In the genomic region with DNA sequence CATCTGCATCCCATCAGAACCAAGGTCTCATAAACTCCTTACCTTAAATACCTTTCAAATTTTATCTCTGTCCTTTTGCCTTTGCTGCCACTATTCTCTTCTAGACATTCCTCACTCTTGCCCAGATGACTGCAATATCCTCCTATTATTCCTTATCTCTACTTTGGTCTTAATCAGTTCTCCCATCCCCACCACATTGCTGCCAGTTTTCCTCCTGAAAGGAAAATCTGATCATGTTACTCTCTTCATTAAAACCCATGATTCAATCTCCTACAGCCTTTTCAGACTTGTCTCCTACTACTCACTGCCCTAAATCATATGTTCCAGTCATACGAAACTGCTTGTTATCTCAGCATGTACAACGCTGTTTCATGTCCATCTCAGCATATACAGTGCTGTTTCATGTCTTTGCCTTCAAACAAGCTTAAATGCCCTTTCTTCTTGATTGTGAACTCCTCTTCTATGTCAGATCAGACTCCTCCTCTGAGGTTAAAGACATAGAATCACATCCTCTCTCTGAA, we compare ENCODE assay signal across 26 cellular contexts.
"Had no signal": no experiment of that assay in that cellular context is flagged by ENCODE, and none has a peak within 500 bp of the region (broad histone marks: within the 10 kb centered on the region; RNA-seq: fewer than 3 reads in every experiment).

No MANE protein-coding gene starts in this region.

- H3K9me3 Mint-ChIP-seq: activated naive CD8-positive, alpha-beta T cell treated with anti-CD3 and anti-CD28 coated beads, Interleukin-2, amount 10 ng/mL, durations not matched to agents 7 days and 5 days; naive thymus-derived CD8-positive, alpha-beta T cell; neural progenitor cell had no signal

- H2AFZ ChIP-seq: neural progenitor cell had no signal

- H3K4me1 ChIP-seq: esophagus muscularis mucosa, neural progenitor cell, transverse colon had no signal

- H3K27ac Mint-ChIP-seq: activated naive CD8-positive, alpha-beta T cell treated with anti-CD3 and anti-CD28 coated beads, Interleukin-2, amount 10 ng/mL, durations not matched to agents 7 days and 5 days; naive thymus-derived CD8-positive, alpha-beta T cell; neural progenitor cell; T-helper 17 cell had no signal

- H3K27ac ChIP-seq: esophagus muscularis mucosa, neural progenitor cell, testis, transverse colon, WERI-Rb-1 had no signal

- H3K36me3 ChIP-seq: esophagus muscularis mucosa, neural progenitor cell, transverse colon, WERI-Rb-1 had no signal

- H3K27me3 ChIP-seq: esophagus muscularis mucosa, neural progenitor cell, testis, transverse colon had no signal

- H3K36me3 Mint-ChIP-seq: activated naive CD8-positive, alpha-beta T cell treated with anti-CD3 and anti-CD28 coated beads, Interleukin-2, amount 10 ng/mL, durations not matched to agents 7 days and 5 days; naive thymus-derived CD8-positive, alpha-beta T cell; neural progenitor cell had no signal

- H3K9me3 ChIP-seq: esophagus muscularis mucosa, testis, transverse colon had no signal

- H3K27me3 Mint-ChIP-seq: T-helper 17 cell had no signal

- H3K4me3 ChIP-seq: esophagus muscularis mucosa, neural progenitor cell, testis, transverse colon had no signal

- H3K4me1 Mint-ChIP-seq: activated naive CD8-positive, alpha-beta T cell treated with anti-CD3 and anti-CD28 coated beads, Interleukin-2, amount 10 ng/mL, durations not matched to agents 7 days and 5 days; naive thymus-derived CD8-positive, alpha-beta T cell; neural progenitor cell; T-helper 17 cell had no signal

- FAIRE-seq: frontal cortex, urothelium cell line had no signal

- ATAC-seq: activated CD4-positive, CD25-positive, alpha-beta regulatory T cell treated with anti-CD3 and anti-CD28 coated beads, Interleukin-2, amount 50 U/mL, for 24 hours; left colon; naive thymus-derived CD8-positive, alpha-beta T cell; right cardiac atrium; T-helper 17 cell had no signal

- H3K4me3 Mint-ChIP-seq: activated naive CD8-positive, alpha-beta T cell treated with anti-CD3 and anti-CD28 coated beads, Interleukin-2, amount 10 ng/mL, durations not matched to agents 7 days and 5 days; naive thymus-derived CD8-positive, alpha-beta T cell; neural progenitor cell; T-helper 17 cell had no signal

- DNase-seq: activated CD4-positive, alpha-beta T cell treated with anti-CD3 and anti-CD28 coated beads for 48 hours; activated CD4-positive, alpha-beta T cell treated with anti-CD3 and anti-CD28 coated beads, Interleukin-2, amount 50 U/mL, for 48 hours; activated CD8-positive, alpha-beta memory T cell treated with anti-CD3 and anti-CD28 coated beads for 24 hours; activated effector memory CD4-positive, alpha-beta T cell treated with Interleukin-2 at 50 U/mL for 16 hours; activated naive CD4-positive, alpha-beta T cell treated with Interleukin-2 at 50 U/mL for 16 hours; activated naive CD8-positive, alpha-beta T cell treated with anti-CD3 and anti-CD28 coated beads, Interleukin-2, amount 10 ng/mL, durations not matched to agents 7 days and 5 days; caudate nucleus; cortex of kidney; glutamatergic neuron; islet precursor cell; left colon; naive thymus-derived CD8-positive, alpha-beta T cell; occipital lobe; right cardiac atrium; stimulated activated CD4-positive, alpha-beta T cell treated with anti-CD3 and anti-CD28 coated beads, Interleukin-2, amount 100 ng/mL, for 48 hours; stimulated activated naive CD4-positive, alpha-beta T cell treated with Interleukin-2 at 50 U/mL for 16 hours; T-helper 17 cell; T1000; testis; transverse colon; WERI-Rb-1 had no signal

- H3K9ac ChIP-seq: neural progenitor cell had no signal

- H3K4me2 ChIP-seq: neural progenitor cell had no signal
